ENCODE assay signal across 21 cellular contexts in genomic region chr15:60555291-60555690, GRCh38.
DNase-seq lines count a peak whose midpoint lies in the region; ATAC-seq and TF ChIP-seq lines count a peak whose summit lies in the region.
"Had no signal": no experiment of that assay in that cellular context is flagged by ENCODE, and none has a peak within 500 bp of the region (broad histone marks: within the 10 kb centered on the region; RNA-seq: fewer than 3 reads in every experiment).

No MANE protein-coding gene starts in this region.

- no peak for TF ChIP-seq RAD21 in SK-N-SH (IDR thresholded peaks at IDR 0.05; ENCODE audit: low read length)

- H3K4me1 ChIP-seq in skeletal muscle tissue (ENCODE audit: control insufficient read depth in 3 of 3, insufficient read depth in 3 of 3, low read length in 3 of 3) (peaks cover 24 to 65% (median 41%) of the 10 kb centered on the region in 3 donors), SK-N-SH (ENCODE audit: control insufficient read depth in 1 of 2, insufficient read depth in 2 of 2, low read depth in 1 of 2, low read length in 1 of 2) (no peaks in the 10 kb centered on the region)

- H3K27ac Mint-ChIP-seq in activated T-cell treated with anti-CD3 and anti-CD28 coated beads, Interleukin-2, amount 50 U/mL, for 72 hours, result peak overlapping the region; percentile 16
- H3K27ac Mint-ChIP-seq in activated CD4-positive, alpha-beta memory T cell treated with anti-CD3 and anti-CD28 coated beads for 36 hours, result peak overlapping the region; percentile 56

- no peaks in the 10 kb centered on the region for H3K9me2 ChIP-seq in SK-N-SH

- H3K36me3 ChIP-seq in skeletal muscle tissue (ENCODE audit: control insufficient read depth in 3 of 3, insufficient read depth in 3 of 3, low read length in 3 of 3) (no peaks in the 10 kb centered on the region), SK-N-SH (replicated peaks in 1 of 2; ENCODE audit: control insufficient read depth in 1 of 2, insufficient read depth in 2 of 2, low read length in 1 of 2) (no peaks in the 10 kb centered on the region)
- H3K36me3 ChIP-seq: neutrophil had no signal

- H2AFZ ChIP-seq in SK-N-SH (ENCODE audit: low read depth), result no peak overlapping the region

- H3K27me3 ChIP-seq in skeletal muscle tissue (ENCODE audit: control insufficient read depth in 3 of 3, insufficient read depth in 3 of 3, low read length in 3 of 3) (no peaks in the 10 kb centered on the region), SK-N-SH (ENCODE audit: insufficient read depth) (no peaks in the 10 kb centered on the region)
- H3K27me3 ChIP-seq: neutrophil had no signal

- H4K20me1 ChIP-seq in SK-N-SH (ENCODE audit: insufficient read depth), result no peaks in the 10 kb centered on the region

- H3K9ac ChIP-seq in skeletal muscle tissue (ENCODE audit: low read depth in 1 of 3, low read length in 3 of 3), result no peak overlapping the region
- H3K9ac ChIP-seq in SK-N-SH, result no peak overlapping the region

- no peak for TF ChIP-seq EP300 in SK-N-SH (IDR thresholded peaks at IDR 0.05; ENCODE audit: borderline replicate concordance in 1 of 2, low read depth in 1 of 2, low read length in 1 of 2)

- no peaks in the 10 kb centered on the region for H3K27me3 Mint-ChIP-seq in activated T-cell treated with anti-CD3 and anti-CD28 coated beads, Interleukin-2, amount 50 U/mL, for 72 hours (ENCODE audit: low read depth)
- H3K27me3 Mint-ChIP-seq in activated CD4-positive, alpha-beta memory T cell treated with anti-CD3 and anti-CD28 coated beads for 36 hours, result no peaks in the 10 kb centered on the region

- 50% methylated on average over 5 of the region's 5 CpGs for WGBS in SK-N-SH (ENCODE audit: low lambda C conversion rate)

- no peak for ATAC-seq in activated T-cell treated with anti-CD3 and anti-CD28 coated beads, Interleukin-2, amount 50 U/mL, for 72 hours (replicated peaks in 1 of 2)
- no peak for ATAC-seq in HG03571 (IDR thresholded peaks at IDR 0.05; ENCODE audit: unreplicated experiment)
- ATAC-seq: activated CD4-positive, CD25-positive, alpha-beta regulatory T cell treated with anti-CD3 and anti-CD28 coated beads, Interleukin-2, amount 50 U/mL, for 24 hours; left cardiac atrium; Right ventricle myocardium inferior had no signal

- H3K27ac ChIP-seq in skeletal muscle tissue (ENCODE audit: low read depth, low read length), result peak overlapping the region; percentile 81
- H3K27ac ChIP-seq in SK-N-SH (ENCODE audit: low read depth in 2 of 2, low read length in 1 of 2), result no peak overlapping the region
- H3K27ac ChIP-seq: neutrophil had no signal

- CTCF ChIA-PET in activated CD4-positive, alpha-beta memory T cell treated with anti-CD3 and anti-CD28 coated beads for 36 hours (lab: Charles Lee), result interaction anchor here (0.8 to 8.8 kb wide), 5 partner anchors 10 to 377 kb away, joined by 3 to 88 read pairs (median 5); no protein-coding TSS in a partner anchor
- CTCF ChIA-PET in SK-N-SH (lab: Yijun Ruan, JAX), result interaction anchor here (1.1 to 1.2 kb wide), 2 partner anchors 11 to 16 kb away, joined by 3 to 5 read pairs; no protein-coding TSS in a partner anchor

- H3F3A ChIP-seq in SK-N-SH (replicated peaks; ENCODE audit: insufficient read depth), result no peaks in the 10 kb centered on the region

- peaks cover 8 to 11% of the 10 kb centered on the region in 2 donors for H3K36me3 Mint-ChIP-seq in activated T-cell treated with anti-CD3 and anti-CD28 coated beads, Interleukin-2, amount 50 U/mL, for 72 hours (ENCODE audit: insufficient read depth in 2 of 2)
- H3K36me3 Mint-ChIP-seq in activated CD4-positive, alpha-beta memory T cell treated with anti-CD3 and anti-CD28 coated beads for 36 hours, result peaks cover 26% of the 10 kb centered on the region

- POLR2A ChIA-PET in activated CD4-positive, alpha-beta memory T cell treated with anti-CD3 and anti-CD28 coated beads for 36 hours (lab: Charles Lee), result interaction anchor here (0.5 to 7.2 kb wide), 5 partner anchors 9 to 243 kb away, joined by 3 to 45 read pairs (median 3); no protein-coding TSS in a partner anchor
- POLR2A ChIA-PET in SK-N-SH (lab: Yijun Ruan, JAX), result no interaction called here

- H3K79me2 ChIP-seq in SK-N-SH (ENCODE audit: insufficient read depth), result no peaks in the 10 kb centered on the region

- intact Hi-C loops in activated CD4-positive, alpha-beta memory T cell treated with anti-CD3 and anti-CD28 coated beads for 36 hours (cut with micrococcal nuclease), result no loop called here

- no peak overlapping the region for H3K4me3 Mint-ChIP-seq in activated T-cell treated with anti-CD3 and anti-CD28 coated beads, Interleukin-2, amount 50 U/mL, for 72 hours
- no peak overlapping the region for H3K4me3 Mint-ChIP-seq in activated CD4-positive, alpha-beta memory T cell treated with anti-CD3 and anti-CD28 coated beads for 36 hours

- H3K9me3 Mint-ChIP-seq in activated T-cell treated with anti-CD3 and anti-CD28 coated beads, Interleukin-2, amount 50 U/mL, for 72 hours, result peaks cover 0 to 2% of the 10 kb centered on the region in 2 donors
- peaks cover 7% of the 10 kb centered on the region for H3K9me3 Mint-ChIP-seq in activated CD4-positive, alpha-beta memory T cell treated with anti-CD3 and anti-CD28 coated beads for 36 hours

- H3K4me2 ChIP-seq in SK-N-SH, result no peak overlapping the region

- H3K4me3 ChIP-seq in skeletal muscle tissue (ENCODE audit: low read length in 3 of 3) (no peak overlapping the region), SK-N-SH (ENCODE audit: low read depth in 2 of 2, low read length in 1 of 2) (no peak overlapping the region)

- H3K4me1 Mint-ChIP-seq in activated T-cell treated with anti-CD3 and anti-CD28 coated beads, Interleukin-2, amount 50 U/mL, for 72 hours (ENCODE audit: low read depth), result peaks cover 94% of the 10 kb centered on the region
- peaks cover 92% of the 10 kb centered on the region for H3K4me1 Mint-ChIP-seq in activated CD4-positive, alpha-beta memory T cell treated with anti-CD3 and anti-CD28 coated beads for 36 hours (ENCODE audit: low read depth)

- DNase-seq in activated T-cell treated with anti-CD3 and anti-CD28 coated beads, Interleukin-2, amount 50 U/mL, for 72 hours, result no peak
- DNase-seq in activated T-cell treated with anti-CD3 and anti-CD28 coated beads, Interleukin-2, amount 50 U/mL, for 1 hour, result no peak
- DNase-seq in NCI-H2081 (lab: John Stamatoyannopoulos, UW) (peak; percentile 43 to 85), SK-N-SH (no peak), EL (no peak)
- DNase-seq in activated CD4-positive, alpha-beta memory T cell treated with anti-CD3 and anti-CD28 coated beads for 36 hours, result no peak
- DNase-seq: activated T-cell treated with anti-CD3 and anti-CD28 coated beads for 4 hours; central memory CD4-positive, alpha-beta T cell; effector CD4-positive, alpha-beta T cell; GDM1; H7; hippocampal formation; Kasumi-1; left cardiac atrium; midbrain; NCI-H2029 treated with DMSO at 0.1 percent for 48 hours had no signal

- H3K9me3 ChIP-seq in skeletal muscle tissue (ENCODE audit: control insufficient read depth in 3 of 3, low read length in 3 of 3), result no peaks in the 10 kb centered on the region
- no peaks in the 10 kb centered on the region for H3K9me3 ChIP-seq in SK-N-SH
- H3K9me3 ChIP-seq: neutrophil had no signal

- no peak for TF ChIP-seq CTCF in SK-N-SH (IDR thresholded peaks at IDR 0.05)

TF ChIP-seq in SK-N-SH, 30 proteins besides CTCF, POLR2A, EP300 and RAD21 (continues in another document):
- TF ChIP-seq SIN3A (IDR thresholded peaks at IDR 0.05; ENCODE audit: borderline replicate concordance, low read depth, low read length), result no peak
- TF ChIP-seq RFX5 (IDR thresholded peaks at IDR 0.05; ENCODE audit: low read length), result no peak
- TF ChIP-seq GABPA (IDR thresholded peaks at IDR 0.05; ENCODE audit: low read depth), result no peak
- TF ChIP-seq, protein P1, sequence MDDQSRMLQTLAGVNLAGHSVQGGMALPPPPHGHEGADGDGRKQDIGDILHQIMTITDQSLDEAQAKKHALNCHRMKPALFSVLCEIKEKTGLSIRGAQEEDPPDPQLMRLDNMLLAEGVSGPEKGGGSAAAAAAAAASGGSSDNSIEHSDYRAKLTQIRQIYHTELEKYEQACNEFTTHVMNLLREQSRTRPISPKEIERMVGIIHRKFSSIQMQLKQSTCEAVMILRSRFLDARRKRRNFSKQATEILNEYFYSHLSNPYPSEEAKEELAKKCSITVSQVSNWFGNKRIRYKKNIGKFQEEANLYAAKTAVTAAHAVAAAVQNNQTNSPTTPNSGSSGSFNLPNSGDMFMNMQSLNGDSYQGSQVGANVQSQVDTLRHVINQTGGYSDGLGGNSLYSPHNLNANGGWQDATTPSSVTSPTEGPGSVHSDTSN (IDR thresholded peaks at IDR 0.05), result no peak
- TF ChIP-seq ELF1 (IDR thresholded peaks at IDR 0.05), result no peak
- no peak for TF ChIP-seq FOXM1 (IDR thresholded peaks at IDR 0.05; ENCODE audit: low read depth)
- TF ChIP-seq USF2 (IDR thresholded peaks at IDR 0.05; ENCODE audit: borderline replicate concordance, low read depth, low read length), result no peak
- no peak for TF ChIP-seq TEAD4 (IDR thresholded peaks at IDR 0.05; ENCODE audit: borderline replicate concordance, insufficient read depth)
- TF ChIP-seq TCF12 (IDR thresholded peaks at IDR 0.05), result no peak
- TF ChIP-seq NFIC (IDR thresholded peaks at IDR 0.05; ENCODE audit: borderline replicate concordance), result no peak
- no peak for TF ChIP-seq IRF3 (IDR thresholded peaks at IDR 0.05; ENCODE audit: low read depth, low read length)

Comparison
In these comparisons a context has a peak if more than half of its experiments do, and no peak if none do; other contexts are left out.
1. DNase-seq: peak in NCI-H2081 (2 of 2); none in activated T-cell treated with anti-CD3 and anti-CD28 coated beads, Interleukin-2, amount 50 U/mL, for 72 hours (0 of 2), activated T-cell treated with anti-CD3 and anti-CD28 coated beads, Interleukin-2, amount 50 U/mL, for 1 hour (single experiment), activated CD4-positive, alpha-beta memory T cell treated with anti-CD3 and anti-CD28 coated beads for 36 hours (single experiment), SK-N-SH (single experiment) and EL (single experiment).